Comparison of ENCODE assay signal across 1 cellular context in genomic region chr1:12076425-12077005, GRCh38.
TF ChIP-seq lines count a peak whose summit lies in the region.

No MANE protein-coding gene starts in this region.

TF ChIP-seq in WTC11, 78 proteins besides CTCF, POLR2A, EP300 and RAD21 (continued from another document):
- TF ChIP-seq CREM (CRISPR knock-in tag; IDR thresholded peaks at IDR 0.05) (no peak), E2F4 (CRISPR knock-in tag; IDR thresholded peaks at IDR 0.05; ENCODE audit: borderline replicate concordance, low read depth) (no peak)
